1 cellular context compared by ENCODE assay signal in the genomic region with DNA sequence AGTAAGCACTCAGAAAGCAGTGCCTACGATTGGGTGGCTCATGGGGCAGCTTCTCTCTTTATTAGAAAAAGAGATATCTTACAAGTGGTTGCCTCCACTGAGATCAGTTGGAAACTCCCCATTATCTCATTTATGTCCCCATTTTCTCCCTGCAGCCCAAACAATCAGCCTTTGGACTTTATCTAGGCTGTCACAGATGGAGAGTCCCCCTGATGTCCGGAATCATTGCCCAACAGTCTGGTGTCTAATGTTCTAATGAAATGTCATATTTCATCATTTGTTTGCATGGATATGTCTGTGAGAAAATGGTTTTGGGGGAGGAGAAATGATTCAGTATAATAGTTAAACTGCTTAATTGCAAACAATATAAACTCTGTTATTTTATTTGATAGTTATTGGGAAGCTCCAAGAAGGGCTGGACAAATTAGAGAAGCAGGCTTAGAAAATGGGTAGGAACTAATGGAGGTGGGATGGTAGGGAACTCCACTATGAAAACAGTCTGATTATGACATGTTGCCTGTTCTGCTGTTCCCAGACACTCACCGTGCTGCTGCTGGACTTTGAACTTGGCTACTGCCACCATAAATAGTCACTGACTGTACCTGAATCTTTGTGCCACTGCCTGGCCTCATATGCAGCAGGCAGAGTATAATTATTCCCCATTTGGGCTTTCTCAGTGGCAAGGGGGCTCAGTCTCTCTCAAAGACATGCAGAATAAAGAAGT.
TF ChIP-seq lines count a peak whose summit lies in the region.

No MANE protein-coding gene starts in this region.

TF ChIP-seq in HepG2, 621 proteins besides CTCF, POLR2A, EP300 and RAD21 (continued from another document and continues in another):
- TF ChIP-seq, protein P1, sequence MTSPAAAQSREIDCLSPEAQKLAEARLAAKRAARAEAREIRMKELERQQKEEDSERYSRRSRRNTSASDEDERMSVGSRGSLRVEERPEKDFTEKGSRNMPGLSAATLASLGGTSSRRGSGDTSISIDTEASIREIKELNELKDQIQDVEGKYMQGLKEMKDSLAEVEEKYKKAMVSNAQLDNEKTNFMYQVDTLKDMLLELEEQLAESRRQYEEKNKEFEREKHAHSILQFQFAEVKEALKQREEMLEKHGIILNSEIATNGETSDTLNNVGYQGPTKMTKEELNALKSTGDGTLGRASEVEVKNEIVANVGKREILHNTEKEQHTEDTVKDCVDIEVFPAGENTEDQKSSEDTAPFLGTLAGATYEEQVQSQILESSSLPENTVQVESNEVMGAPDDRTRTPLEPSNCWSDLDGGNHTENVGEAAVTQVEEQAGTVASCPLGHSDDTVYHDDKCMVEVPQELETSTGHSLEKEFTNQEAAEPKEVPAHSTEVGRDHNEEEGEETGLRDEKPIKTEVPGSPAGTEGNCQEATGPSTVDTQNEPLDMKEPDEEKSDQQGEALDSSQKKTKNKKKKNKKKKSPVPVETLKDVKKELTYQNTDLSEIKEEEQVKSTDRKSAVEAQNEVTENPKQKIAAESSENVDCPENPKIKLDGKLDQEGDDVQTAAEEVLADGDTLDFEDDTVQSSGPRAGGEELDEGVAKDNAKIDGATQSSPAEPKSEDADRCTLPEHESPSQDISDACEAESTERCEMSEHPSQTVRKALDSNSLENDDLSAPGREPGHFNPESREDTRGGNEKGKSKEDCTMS (CRISPR knock-in tag; conservative IDR thresholded peaks at IDR 0.05), result no peak
- no peak for TF ChIP-seq ZNF530 (CRISPR knock-in tag; IDR thresholded peaks at IDR 0.05; ENCODE audit: low read depth)
- no peak for TF ChIP-seq U2AF2 (IDR thresholded peaks at IDR 0.05; ENCODE audit: low read depth, low read length)
- no peak for TF ChIP-seq POLR2AphosphoS5 (IDR thresholded peaks at IDR 0.05; ENCODE audit: low read depth, low read length)
- peak; percentile 93 for TF ChIP-seq CEBPB (IDR thresholded peaks at IDR 0.05; ENCODE audit: borderline replicate concordance, low read depth, low read length)
- TF ChIP-seq CHCHD3 (CRISPR knock-in tag; IDR thresholded peaks at IDR 0.05), result no peak
- TF ChIP-seq ZFP37 (CRISPR knock-in tag; IDR thresholded peaks at IDR 0.05; ENCODE audit: borderline replicate concordance), result no peak
- TF ChIP-seq JDP2 (CRISPR knock-in tag; IDR thresholded peaks at IDR 0.05; ENCODE audit: borderline replicate concordance), result no peak
- TF ChIP-seq NR2C2 (CRISPR knock-in tag; IDR thresholded peaks at IDR 0.05; ENCODE audit: borderline replicate concordance), result 0 out of 2 replicates have a peak, but pooled peaks have one; percentile 5
- no peak for TF ChIP-seq GZF1 (CRISPR knock-in tag; IDR thresholded peaks at IDR 0.05)
- TF ChIP-seq ZNF776 (CRISPR knock-in tag; IDR thresholded peaks at IDR 0.05), result no peak
- TF ChIP-seq IRX3 (CRISPR knock-in tag; IDR thresholded peaks at IDR 0.05; ENCODE audit: borderline replicate concordance, low read depth), result no peak
- TF ChIP-seq POLR2AphosphoS2 (IDR thresholded peaks at IDR 0.05; ENCODE audit: low read depth, low read length), result no peak
- no peak for TF ChIP-seq JARID2 (CRISPR knock-in tag; IDR thresholded peaks at IDR 0.05; ENCODE audit: insufficient replicate concordance)
- TF ChIP-seq ZNF616 (CRISPR knock-in tag; IDR thresholded peaks at IDR 0.05; ENCODE audit: low read depth), result no peak
- TF ChIP-seq, protein P2, sequence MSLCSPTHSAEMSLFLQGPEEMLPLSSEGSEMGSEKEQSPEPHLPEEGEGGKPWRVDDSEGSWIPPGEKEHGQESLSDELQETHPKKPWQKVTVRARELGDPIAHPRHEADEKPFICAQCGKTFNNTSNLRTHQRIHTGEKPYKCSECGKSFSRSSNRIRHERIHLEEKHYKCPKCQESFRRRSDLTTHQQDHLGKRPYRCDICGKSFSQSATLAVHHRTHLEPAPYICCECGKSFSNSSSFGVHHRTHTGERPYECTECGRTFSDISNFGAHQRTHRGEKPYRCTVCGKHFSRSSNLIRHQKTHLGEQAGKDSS (CRISPR knock-in tag; IDR thresholded peaks at IDR 0.05; ENCODE audit: borderline replicate concordance, low read depth), result no peak
- no peak for TF ChIP-seq ZKSCAN8 (CRISPR knock-in tag; IDR thresholded peaks at IDR 0.05; ENCODE audit: borderline replicate concordance)
- no peak for TF ChIP-seq SIN3B (IDR thresholded peaks at IDR 0.05; ENCODE audit: low read length)
- peak; percentile 48; the same call in 1 of the 2 replicates for TF ChIP-seq SPEN (CRISPR knock-in tag; IDR thresholded peaks at IDR 0.05; ENCODE audit: low read depth)
- TF ChIP-seq MXD4 (CRISPR knock-in tag; IDR thresholded peaks at IDR 0.05), result no peak
- TF ChIP-seq ZNF773 (CRISPR knock-in tag; IDR thresholded peaks at IDR 0.05; ENCODE audit: borderline replicate concordance), result no peak
- no peak for TF ChIP-seq ZFAT (CRISPR knock-in tag; conservative IDR thresholded peaks at IDR 0.05)
- no peak for TF ChIP-seq FOXA1 (IDR thresholded peaks at IDR 0.05)
- 0 out of 2 replicates have a peak, but pooled peaks have one; percentile 6 for TF ChIP-seq FOXA1 (CRISPR knock-in tag; IDR thresholded peaks at IDR 0.05)
- TF ChIP-seq HNRNPUL1 (IDR thresholded peaks at IDR 0.05; ENCODE audit: low read depth, low read length), result no peak
- no peak for TF ChIP-seq MYC (CRISPR knock-in tag; IDR thresholded peaks at IDR 0.05; ENCODE audit: borderline replicate concordance)
- TF ChIP-seq, protein P3, sequence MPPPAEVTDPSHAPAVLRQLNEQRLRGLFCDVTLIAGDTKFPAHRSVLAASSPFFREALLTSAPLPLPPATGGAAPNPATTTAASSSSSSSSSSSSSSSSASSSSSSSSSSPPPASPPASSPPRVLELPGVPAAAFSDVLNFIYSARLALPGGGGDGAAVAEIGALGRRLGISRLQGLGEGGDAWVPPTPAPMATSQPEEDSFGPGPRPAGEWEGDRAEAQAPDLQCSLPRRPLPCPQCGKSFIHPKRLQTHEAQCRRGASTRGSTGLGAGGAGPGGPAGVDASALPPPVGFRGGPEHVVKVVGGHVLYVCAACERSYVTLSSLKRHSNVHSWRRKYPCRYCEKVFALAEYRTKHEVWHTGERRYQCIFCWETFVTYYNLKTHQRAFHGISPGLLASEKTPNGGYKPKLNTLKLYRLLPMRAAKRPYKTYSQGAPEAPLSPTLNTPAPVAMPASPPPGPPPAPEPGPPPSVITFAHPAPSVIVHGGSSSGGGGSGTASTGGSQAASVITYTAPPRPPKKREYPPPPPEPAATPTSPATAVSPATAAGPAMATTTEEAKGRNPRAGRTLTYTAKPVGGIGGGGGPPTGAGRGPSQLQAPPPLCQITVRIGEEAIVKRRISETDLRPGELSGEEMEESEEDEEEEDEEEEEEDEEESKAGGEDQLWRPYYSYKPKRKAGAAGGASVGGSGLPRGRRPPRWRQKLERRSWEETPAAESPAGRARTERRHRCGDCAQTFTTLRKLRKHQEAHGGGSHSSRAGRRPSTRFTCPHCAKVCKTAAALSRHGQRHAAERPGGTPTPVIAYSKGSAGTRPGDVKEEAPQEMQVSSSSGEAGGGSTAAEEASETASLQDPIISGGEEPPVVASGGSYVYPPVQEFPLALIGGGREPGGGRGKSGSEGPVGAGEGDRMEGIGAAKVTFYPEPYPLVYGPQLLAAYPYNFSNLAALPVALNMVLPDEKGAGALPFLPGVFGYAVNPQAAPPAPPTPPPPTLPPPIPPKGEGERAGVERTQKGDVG (CRISPR knock-in tag; IDR thresholded peaks at IDR 0.05; ENCODE audit: borderline replicate concordance), result no peak
- TF ChIP-seq ZMYM3 (CRISPR knock-in tag; IDR thresholded peaks at IDR 0.05), result no peak
- 0 out of 2 replicates have a peak, but pooled peaks have one; percentile 26 for TF ChIP-seq POGZ (CRISPR knock-in tag; IDR thresholded peaks at IDR 0.05)
- TF ChIP-seq KDM3A (CRISPR knock-in tag; IDR thresholded peaks at IDR 0.05; ENCODE audit: low read depth), result no peak
- TF ChIP-seq TBX3 (IDR thresholded peaks at IDR 0.05; ENCODE audit: borderline replicate concordance), result no peak
- 0 out of 2 replicates have a peak, but pooled peaks have one; percentile 45 for TF ChIP-seq IRF2 (CRISPR knock-in tag; IDR thresholded peaks at IDR 0.05)
- peak; percentile 21; the same call in 1 of the 2 replicates for TF ChIP-seq MED1 (CRISPR knock-in tag; IDR thresholded peaks at IDR 0.05)
- TF ChIP-seq ZNF331 (CRISPR knock-in tag; IDR thresholded peaks at IDR 0.05), result peak; percentile 52
- TF ChIP-seq YEATS2 (CRISPR knock-in tag; IDR thresholded peaks at IDR 0.05; ENCODE audit: borderline replicate concordance), result no peak
- TF ChIP-seq, protein P4, sequence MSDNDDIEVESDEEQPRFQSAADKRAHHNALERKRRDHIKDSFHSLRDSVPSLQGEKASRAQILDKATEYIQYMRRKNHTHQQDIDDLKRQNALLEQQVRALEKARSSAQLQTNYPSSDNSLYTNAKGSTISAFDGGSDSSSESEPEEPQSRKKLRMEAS (IDR thresholded peaks at IDR 0.05), result 0 out of 2 replicates have a peak, but pooled peaks have one; percentile 36
- TF ChIP-seq MIXL1 (CRISPR knock-in tag; IDR thresholded peaks at IDR 0.05), result peak; percentile 66; the same call in 1 of the 2 replicates
- TF ChIP-seq, protein P5, sequence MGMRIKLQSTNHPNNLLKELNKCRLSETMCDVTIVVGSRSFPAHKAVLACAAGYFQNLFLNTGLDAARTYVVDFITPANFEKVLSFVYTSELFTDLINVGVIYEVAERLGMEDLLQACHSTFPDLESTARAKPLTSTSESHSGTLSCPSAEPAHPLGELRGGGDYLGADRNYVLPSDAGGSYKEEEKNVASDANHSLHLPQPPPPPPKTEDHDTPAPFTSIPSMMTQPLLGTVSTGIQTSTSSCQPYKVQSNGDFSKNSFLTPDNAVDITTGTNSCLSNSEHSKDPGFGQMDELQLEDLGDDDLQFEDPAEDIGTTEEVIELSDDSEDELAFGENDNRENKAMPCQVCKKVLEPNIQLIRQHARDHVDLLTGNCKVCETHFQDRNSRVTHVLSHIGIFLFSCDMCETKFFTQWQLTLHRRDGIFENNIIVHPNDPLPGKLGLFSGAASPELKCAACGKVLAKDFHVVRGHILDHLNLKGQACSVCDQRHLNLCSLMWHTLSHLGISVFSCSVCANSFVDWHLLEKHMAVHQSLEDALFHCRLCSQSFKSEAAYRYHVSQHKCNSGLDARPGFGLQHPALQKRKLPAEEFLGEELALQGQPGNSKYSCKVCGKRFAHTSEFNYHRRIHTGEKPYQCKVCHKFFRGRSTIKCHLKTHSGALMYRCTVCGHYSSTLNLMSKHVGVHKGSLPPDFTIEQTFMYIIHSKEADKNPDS (CRISPR knock-in tag; IDR thresholded peaks at IDR 0.05), result no peak
- TF ChIP-seq SMYD3 (CRISPR knock-in tag; IDR thresholded peaks at IDR 0.05), result no peak
- TF ChIP-seq, protein P6, sequence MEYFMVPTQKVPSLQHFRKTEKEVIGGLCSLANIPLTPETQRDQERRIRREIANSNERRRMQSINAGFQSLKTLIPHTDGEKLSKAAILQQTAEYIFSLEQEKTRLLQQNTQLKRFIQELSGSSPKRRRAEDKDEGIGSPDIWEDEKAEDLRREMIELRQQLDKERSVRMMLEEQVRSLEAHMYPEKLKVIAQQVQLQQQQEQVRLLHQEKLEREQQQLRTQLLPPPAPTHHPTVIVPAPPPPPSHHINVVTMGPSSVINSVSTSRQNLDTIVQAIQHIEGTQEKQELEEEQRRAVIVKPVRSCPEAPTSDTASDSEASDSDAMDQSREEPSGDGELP (IDR thresholded peaks at IDR 0.05; ENCODE audit: borderline replicate concordance, low read depth), result no peak
- no peak for TF ChIP-seq RBAK (CRISPR knock-in tag; IDR thresholded peaks at IDR 0.05)
- TF ChIP-seq HOXA3 (CRISPR knock-in tag; IDR thresholded peaks at IDR 0.05), result peak; percentile 54; the same call in 1 of the 2 replicates
- no peak for TF ChIP-seq SMARCE1 (IDR thresholded peaks at IDR 0.05; ENCODE audit: borderline replicate concordance)
- no peak for TF ChIP-seq MYNN (CRISPR knock-in tag; IDR thresholded peaks at IDR 0.05; ENCODE audit: low read depth)
- TF ChIP-seq HNF4G (IDR thresholded peaks at IDR 0.05; ENCODE audit: borderline replicate concordance, low read depth, low read length), result peak; percentile 88
- TF ChIP-seq HNF4G (CRISPR knock-in tag; IDR thresholded peaks at IDR 0.05; ENCODE audit: borderline replicate concordance, low read depth), result peak; percentile 79; the same call in 1 of the 2 replicates
- no peak for TF ChIP-seq ZNF605 (CRISPR knock-in tag; IDR thresholded peaks at IDR 0.05)
- no peak for TF ChIP-seq CREB1 (IDR thresholded peaks at IDR 0.05)
- 0 out of 2 replicates have a peak, but pooled peaks have one; percentile 18 for TF ChIP-seq CREB1 (CRISPR knock-in tag; IDR thresholded peaks at IDR 0.05)
- TF ChIP-seq, protein P7, sequence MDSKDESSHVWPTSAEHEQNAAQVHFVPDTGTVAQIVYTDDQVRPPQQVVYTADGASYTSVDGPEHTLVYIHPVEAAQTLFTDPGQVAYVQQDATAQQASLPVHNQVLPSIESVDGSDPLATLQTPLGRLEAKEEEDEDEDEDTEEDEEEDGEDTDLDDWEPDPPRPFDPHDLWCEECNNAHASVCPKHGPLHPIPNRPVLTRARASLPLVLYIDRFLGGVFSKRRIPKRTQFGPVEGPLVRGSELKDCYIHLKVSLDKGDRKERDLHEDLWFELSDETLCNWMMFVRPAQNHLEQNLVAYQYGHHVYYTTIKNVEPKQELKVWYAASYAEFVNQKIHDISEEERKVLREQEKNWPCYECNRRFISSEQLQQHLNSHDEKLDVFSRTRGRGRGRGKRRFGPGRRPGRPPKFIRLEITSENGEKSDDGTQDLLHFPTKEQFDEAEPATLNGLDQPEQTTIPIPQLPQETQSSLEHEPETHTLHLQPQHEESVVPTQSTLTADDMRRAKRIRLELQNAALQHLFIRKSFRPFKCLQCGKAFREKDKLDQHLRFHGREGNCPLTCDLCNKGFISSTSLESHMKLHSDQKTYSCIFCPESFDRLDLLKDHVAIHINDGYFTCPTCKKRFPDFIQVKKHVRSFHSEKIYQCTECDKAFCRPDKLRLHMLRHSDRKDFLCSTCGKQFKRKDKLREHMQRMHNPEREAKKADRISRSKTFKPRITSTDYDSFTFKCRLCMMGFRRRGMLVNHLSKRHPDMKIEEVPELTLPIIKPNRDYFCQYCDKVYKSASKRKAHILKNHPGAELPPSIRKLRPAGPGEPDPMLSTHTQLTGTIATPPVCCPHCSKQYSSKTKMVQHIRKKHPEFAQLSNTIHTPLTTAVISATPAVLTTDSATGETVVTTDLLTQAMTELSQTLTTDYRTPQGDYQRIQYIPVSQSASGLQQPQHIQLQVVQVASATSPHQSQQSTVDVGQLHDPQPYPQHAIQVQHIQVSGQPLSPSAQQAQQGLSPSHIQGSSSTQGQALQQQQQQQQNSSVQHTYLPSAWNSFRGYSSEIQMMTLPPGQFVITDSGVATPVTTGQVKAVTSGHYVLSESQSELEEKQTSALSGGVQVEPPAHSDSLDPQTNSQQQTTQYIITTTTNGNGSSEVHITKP (CRISPR knock-in tag; IDR thresholded peaks at IDR 0.05; ENCODE audit: low read depth), result no peak
- TF ChIP-seq ZNF292 (CRISPR knock-in tag; IDR thresholded peaks at IDR 0.05; ENCODE audit: borderline replicate concordance, low read depth), result peak; percentile 91; the same call in 1 of the 2 replicates
- TF ChIP-seq NFE2L1 (CRISPR knock-in tag; IDR thresholded peaks at IDR 0.05; ENCODE audit: borderline replicate concordance), result no peak
- no peak for TF ChIP-seq ZFP82 (CRISPR knock-in tag; IDR thresholded peaks at IDR 0.05; ENCODE audit: borderline replicate concordance)
- no peak for TF ChIP-seq NR2F1 (CRISPR knock-in tag; IDR thresholded peaks at IDR 0.05)
- TF ChIP-seq PAF1 (CRISPR knock-in tag; IDR thresholded peaks at IDR 0.05), result no peak
- TF ChIP-seq, protein P8, sequence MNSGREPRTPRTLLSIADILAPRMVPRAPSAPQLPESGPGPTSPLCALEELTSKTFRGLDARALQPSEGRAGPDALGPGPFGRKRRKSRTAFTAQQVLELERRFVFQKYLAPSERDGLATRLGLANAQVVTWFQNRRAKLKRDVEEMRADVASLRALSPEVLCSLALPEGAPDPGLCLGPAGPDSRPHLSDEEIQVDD (CRISPR knock-in tag; IDR thresholded peaks at IDR 0.05; ENCODE audit: borderline replicate concordance), result no peak
